In the genomic region with DNA sequence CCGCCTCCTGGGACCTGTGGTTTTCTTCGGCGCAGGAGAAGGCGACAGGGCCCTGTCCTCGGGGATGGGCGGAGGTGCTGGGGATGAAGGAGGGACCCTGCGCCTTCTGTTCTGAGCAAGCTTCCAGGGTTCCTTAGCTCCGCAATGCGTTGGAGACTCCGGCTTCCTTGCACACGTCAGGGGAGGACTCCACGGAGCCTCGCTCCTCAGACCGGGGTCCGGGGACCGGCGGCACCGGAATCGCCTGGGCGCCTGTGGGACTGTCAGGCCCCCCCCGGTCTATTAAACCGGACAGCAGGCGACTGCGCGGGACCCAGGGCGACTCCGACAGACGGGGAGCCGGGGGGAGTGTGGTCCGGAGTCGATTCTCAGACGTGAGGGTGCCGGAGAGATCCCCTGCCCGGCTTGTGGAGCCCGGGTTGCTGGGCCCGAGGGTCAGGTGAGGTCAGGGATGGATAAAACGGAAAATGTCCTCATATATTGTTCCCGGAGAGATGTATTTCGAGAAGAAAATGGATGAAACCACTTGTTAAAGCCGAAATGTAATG, we compare ENCODE assay signal across 17 cellular contexts.
DNase-seq lines count a peak whose midpoint lies in the region; ATAC-seq, FAIRE-seq and TF ChIP-seq lines count a peak whose summit lies in the region.
"Had no signal": no experiment of that assay in that cellular context is flagged by ENCODE, and none has a peak within 500 bp of the region (broad histone marks: within the 10 kb centered on the region; RNA-seq: fewer than 3 reads in every experiment).

No MANE protein-coding gene starts in this region.

- no peaks in the 10 kb centered on the region; the same call in 1 of the 3 replicates for H3K9me3 Mint-ChIP-seq in GM23338
- H3K9me3 Mint-ChIP-seq in neural progenitor cell: peaks cover 6% of the 10 kb centered on the region

- no peak overlapping the region for H2BK20ac ChIP-seq in H1 (ENCODE audit: low read length)

- H4K5ac ChIP-seq in H1 (ENCODE audit: insufficient read length, low read depth, low read length): no peak overlapping the region

- H3K4me1 ChIP-seq in GM23338 (ENCODE audit: insufficient read depth): no peaks in the 10 kb centered on the region
- no peaks in the 10 kb centered on the region for H3K4me1 ChIP-seq in H1 (replicated peaks in 1 of 4; ENCODE audit: control insufficient read depth in 3 of 4, insufficient read depth in 4 of 4, low read length in 3 of 4)
- no peaks in the 10 kb centered on the region for H3K4me1 ChIP-seq in neural progenitor cell
- no peaks in the 10 kb centered on the region for H3K4me1 ChIP-seq in spleen
- H3K4me1 ChIP-seq in left lung: no peaks in the 10 kb centered on the region

- H2BK120ac ChIP-seq in H1 (replicated peaks; ENCODE audit: low read depth, low read length): no peak overlapping the region

- no peak for TF ChIP-seq CTCF in GM23338 (conservative IDR thresholded peaks at IDR 0.05; ENCODE audit: low read depth in 2 of 2)
- no peak for TF ChIP-seq CTCF in H1 (IDR thresholded peaks at IDR 0.05; ENCODE audit: control extremely low read depth in 1 of 3, insufficient read depth in 1 of 3, low read depth in 1 of 3, low read length in 3 of 3)
- no peak for TF ChIP-seq CTCF in neural progenitor cell (IDR thresholded peaks at IDR 0.05)
- no peak for TF ChIP-seq CTCF in spleen (IDR thresholded peaks at IDR 0.05 in 8 of 11, conservative IDR thresholded peaks at IDR 0.05 in 3 of 11)
- no peak for TF ChIP-seq CTCF in left lung (IDR thresholded peaks at IDR 0.05)

- no peak overlapping the region for H4K91ac ChIP-seq in H1 (replicated peaks; ENCODE audit: insufficient read length, low read length)

- no peak overlapping the region for H2BK12ac ChIP-seq in H1 (ENCODE audit: low read depth, low read length)

- H3K36me3 Mint-ChIP-seq in GM23338 (ENCODE audit: low read depth) (no peaks in the 10 kb centered on the region), neural progenitor cell (no peaks in the 10 kb centered on the region)
- H3K36me3 Mint-ChIP-seq: CD14-positive monocyte; CD8-positive, alpha-beta T cell had no signal

- peaks cover 7% of the 10 kb centered on the region for H3K27me3 Mint-ChIP-seq in GM23338 (ENCODE audit: insufficient read depth, low read depth, poor library complexity)
- peaks cover 6% of the 10 kb centered on the region for H3K27me3 Mint-ChIP-seq in neural progenitor cell (ENCODE audit: insufficient read depth, low read depth)

- peaks cover 5% of the 10 kb centered on the region; the same call in 1 of the 2 replicates for H3K23me2 ChIP-seq in H1 (ENCODE audit: low read depth, low read length)

- H3K9me3 ChIP-seq in H1 (ENCODE audit: insufficient read depth in 2 of 2, low read depth in 1 of 2, low read length in 1 of 2) (no peaks in the 10 kb centered on the region), neural progenitor cell (ENCODE audit: low read depth) (no peaks in the 10 kb centered on the region), spleen (peaks cover 0 to 19% (median 10%) of the 10 kb centered on the region in 8 donors), left lung (peaks cover 0 to 2% of the 10 kb centered on the region in 2 donors)

- no peak overlapping the region for H3K14ac ChIP-seq in H1 (ENCODE audit: insufficient read length)

- H3K9ac ChIP-seq in H1 (replicated peaks in 1 of 4; ENCODE audit: extremely low read depth in 1 of 4, low read depth in 3 of 4, low read length in 3 of 4): no peak overlapping the region
- H3K9ac ChIP-seq in neural progenitor cell: no peak overlapping the region
- H3K9ac ChIP-seq: BLaER1 had no signal

- no peak for TF ChIP-seq POLR2A in H1 (IDR thresholded peaks at IDR 0.05; ENCODE audit: control extremely low read depth in 1 of 2, low read depth in 2 of 2, low read length in 2 of 2)
- no peak for TF ChIP-seq POLR2A in spleen (IDR thresholded peaks at IDR 0.05)

- 92% methylated on average over 25 of the region's 40 CpGs; no CpG with 5 or more reads in 1 of the 2 experiments for whole genome bisulfite sequencing in H1 (ENCODE audit: extremely low coverage in 1 of 2, insufficient coverage in 1 of 2, insufficient read length in 1 of 2, insufficient replicate concordance in 2 of 2, low coverage in 1 of 2, low lambda C conversion rate in 2 of 2, missing lambda C conversion rate in 1 of 2), 2 experiments
- 92 to 94% (median 93%) methylated on average over 40 of the region's 40 CpGs for WGBS in spleen, 5 donors

- POLR2A ChIA-PET in H1 (lab: Charles Lee; ENCODE audit: partially characterized antibody): no interaction called here

- no peak overlapping the region for H3K4ac ChIP-seq in H1 (replicated peaks; ENCODE audit: insufficient read length, low read depth, low read length)

- no peak for FAIRE-seq in H1 (lab: Jason Lieb, UNC)
- FAIRE-seq: GM12878 had no signal

- CTCF ChIA-PET in H1 (lab: Charles Lee; ENCODE audit: partially characterized antibody): interaction anchor here (0.8 to 1.1 kb wide), 2 partner anchors 26 to 82 kb away, joined by 3 read pairs; no protein-coding TSS in a partner anchor

- no peak for TF ChIP-seq EP300 in H1 (IDR thresholded peaks at IDR 0.05; ENCODE audit: borderline replicate concordance in 1 of 2, low read depth in 2 of 2, low read length in 2 of 2)

- no peaks in the 10 kb centered on the region for H3K79me1 ChIP-seq in H1 (ENCODE audit: low read depth, low read length)

- intact Hi-C loops in spleen (cut with DNase I; ENCODE audit: low total_unique reads): no loop called here
- intact Hi-C loops in head of caudate nucleus (cut with DNase I): no loop called here
- intact Hi-C loops in left lung (cut with DNase I): no loop called here

- H2AFZ ChIP-seq in GM23338: peak overlapping the region; percentile 7; the same call in 1 of the 2 replicates
- no peak overlapping the region for H2AFZ ChIP-seq in H1 (ENCODE audit: low read length)
- no peak overlapping the region for H2AFZ ChIP-seq in neural progenitor cell (replicated peaks)

- no peak overlapping the region for H3K18ac ChIP-seq in H1 (ENCODE audit: extremely low read depth, low read length)

- H3K4me3 Mint-ChIP-seq in GM23338: no peak overlapping the region
- no peak overlapping the region for H3K4me3 Mint-ChIP-seq in neural progenitor cell
- H3K4me3 Mint-ChIP-seq: CD14-positive monocyte; CD8-positive, alpha-beta T cell had no signal

- DNase-seq in GM23338 (ENCODE audit: low spot score) (no peak), H1 (ENCODE audit: low read depth in 1 of 2, low spot score in 2 of 2) (no peak), neural progenitor cell (ENCODE audit: low spot score) (no peak), spleen (peak; percentile 69), head of caudate nucleus (no peak), left lung (no peak), NCI-H524 (lab: John Stamatoyannopoulos, UW) (no peak)
- DNase-seq: 8988T; CD8-positive, alpha-beta T cell; DMS 273 treated with DMSO at 0.1 percent for 48 hours; DMS53; DND-41; EL; HCEC 1CT had no signal

- 0 out of 2 replicates have a peak, but pooled peaks cover 5% of the 10 kb centered on the region for H3K9me2 ChIP-seq in GM23338 (ENCODE audit: insufficient read depth)

- H2BK5ac ChIP-seq in H1 (ENCODE audit: low read depth, low read length): no peak overlapping the region

- H4K8ac ChIP-seq in H1 (ENCODE audit: extremely low read depth, insufficient read depth, low read length): peak overlapping the region; percentile 6; the same call in 1 of the 2 replicates

- H3K4me3 ChIP-seq in GM23338 (no peak overlapping the region), H1 (ENCODE audit: extremely low read depth in 1 of 4, insufficient read depth in 2 of 4, low read depth in 3 of 4, low read length in 4 of 4) (no peak overlapping the region), neural progenitor cell (no peak overlapping the region), spleen (no peak overlapping the region), left lung (no peak overlapping the region)
- H3K4me3 ChIP-seq: BLaER1, GM12878 had no signal

- no peaks in the 10 kb centered on the region for H3F3A ChIP-seq in GM23338 (replicated peaks; ENCODE audit: low read depth)
- no peaks in the 10 kb centered on the region for H3F3A ChIP-seq in neural progenitor cell (ENCODE audit: low read depth)

- H3K4me1 Mint-ChIP-seq in GM23338: no peaks in the 10 kb centered on the region
- H3K4me1 Mint-ChIP-seq in neural progenitor cell: no peaks in the 10 kb centered on the region
- H3K4me1 Mint-ChIP-seq: CD14-positive monocyte had no signal

- no peaks in the 10 kb centered on the region for H4K20me1 ChIP-seq in GM23338 (replicated peaks; ENCODE audit: insufficient read depth)
- H4K20me1 ChIP-seq in H1 (replicated peaks in 1 of 2; ENCODE audit: control insufficient read depth in 1 of 2, insufficient read depth in 2 of 2, low read length in 2 of 2): peaks cover 0 to 4% of the 10 kb centered on the region in 2 experiments
- no peaks in the 10 kb centered on the region for H4K20me1 ChIP-seq in neural progenitor cell (ENCODE audit: low read depth)
- H4K20me1 ChIP-seq: BLaER1 had no signal

- no peak overlapping the region for H2BK15ac ChIP-seq in H1 (ENCODE audit: low read length)

- H3K27ac ChIP-seq in GM23338 (ENCODE audit: low read depth): no peak overlapping the region
- H3K27ac ChIP-seq in H1 (ENCODE audit: low read depth, low read length): no peak overlapping the region
- no peak overlapping the region for H3K27ac ChIP-seq in neural progenitor cell
- no peak overlapping the region for H3K27ac ChIP-seq in spleen
- no peak overlapping the region for H3K27ac ChIP-seq in left lung
- H3K27ac ChIP-seq: BLaER1 had no signal

- H3K27ac Mint-ChIP-seq in GM23338 (no peak overlapping the region), neural progenitor cell (peak overlapping the region; percentile 44)
- H3K27ac Mint-ChIP-seq: CD14-positive monocyte; CD8-positive, alpha-beta T cell had no signal

- H2AK5ac ChIP-seq in H1 (ENCODE audit: low read depth, low read length): no peak overlapping the region

- no peak overlapping the region for H3K56ac ChIP-seq in H1 (replicated peaks; ENCODE audit: insufficient read length, low read depth, low read length)

- no peak overlapping the region for H3K23ac ChIP-seq in H1 (ENCODE audit: insufficient read length)

- H3K4me2 ChIP-seq in GM23338 (no peak overlapping the region), H1 (ENCODE audit: insufficient read depth in 1 of 2, low read depth in 2 of 2, low read length in 2 of 2) (no peak overlapping the region), neural progenitor cell (no peak overlapping the region)
- H3K4me2 ChIP-seq: BLaER1 had no signal

- H3K36me3 ChIP-seq in GM23338 (ENCODE audit: insufficient read depth): no peaks in the 10 kb centered on the region
- H3K36me3 ChIP-seq in H1 (ENCODE audit: control insufficient read depth in 2 of 4, insufficient read depth in 4 of 4, low read length in 3 of 4): no peaks in the 10 kb centered on the region
- no peaks in the 10 kb centered on the region for H3K36me3 ChIP-seq in neural progenitor cell
- H3K36me3 ChIP-seq in spleen: no peaks in the 10 kb centered on the region
- no peaks in the 10 kb centered on the region for H3K36me3 ChIP-seq in left lung
- H3K36me3 ChIP-seq: BLaER1 had no signal

- ATAC-seq in GM23338 (no peak), left lung (no peak)
- ATAC-seq: CD8-positive, alpha-beta T cell; GM12878 had no signal

- TF ChIP-seq RAD21 in H1 (IDR thresholded peaks at IDR 0.05 in 1 of 2, conservative IDR thresholded peaks at IDR 0.05 in 1 of 2; ENCODE audit: low read depth in 2 of 2, low read length in 2 of 2): no peak

- H3K27me3 ChIP-seq in GM23338 (ENCODE audit: insufficient read depth) (no peaks in the 10 kb centered on the region), H1 (replicated peaks in 1 of 4; ENCODE audit: control insufficient read depth in 3 of 4, extremely low read depth in 1 of 4, insufficient read depth in 3 of 4, low read length in 3 of 4) (no peaks in the 10 kb centered on the region), neural progenitor cell (no peaks in the 10 kb centered on the region), spleen (replicated peaks in 1 of 7) (peaks cover 0 to 3% (median 0%) of the 10 kb centered on the region in 7 donors), left lung (peaks cover 0 to 7% of the 10 kb centered on the region in 2 donors)
- H3K27me3 ChIP-seq: BLaER1 had no signal

- no peaks in the 10 kb centered on the region for H3K79me2 ChIP-seq in GM23338 (replicated peaks; ENCODE audit: insufficient read depth)
- H3K79me2 ChIP-seq in H1 (ENCODE audit: control insufficient read depth in 1 of 2, insufficient read depth in 2 of 2, low read length in 2 of 2): no peaks in the 10 kb centered on the region
- no peaks in the 10 kb centered on the region for H3K79me2 ChIP-seq in neural progenitor cell (ENCODE audit: low read depth)
